ENCODE assay signal across 1 cellular context in genomic region chr3:50350527-50351317, GRCh38.
TF ChIP-seq lines count a peak whose summit lies in the region.

TSS of gene CYB561D2 (plus strand) at chr3:50350862. CDS start at chr3:50351434, 572 bp downstream.
TSS of gene NPRL2 (minus strand) at chr3:50350775. CDS start at chr3:50350652, 123 bp downstream.

TF ChIP-seq in K562, 482 proteins besides CTCF, POLR2A, EP300 and RAD21 (continued from another document):
- TF ChIP-seq MCM3 (IDR thresholded peaks at IDR 0.05): no peak
- TF ChIP-seq ZNF311 (CRISPR knock-in tag; IDR thresholded peaks at IDR 0.05): no peak
- TF ChIP-seq PHF21A (IDR thresholded peaks at IDR 0.05; ENCODE audit: borderline replicate concordance, low read depth): no peak
- TF ChIP-seq HOXB6 (CRISPR knock-in tag; IDR thresholded peaks at IDR 0.05; ENCODE audit: borderline replicate concordance): no peak
- no peak for TF ChIP-seq BCOR (IDR thresholded peaks at IDR 0.05)
- peak; percentile 14 to 27; a peak in 1 of 4 replicates for TF ChIP-seq FOXK2 (conservative IDR thresholded peaks at IDR 0.05 in 1 of 2, IDR thresholded peaks at IDR 0.05 in 1 of 2; ENCODE audit: low read depth in 2 of 2)
- TF ChIP-seq RBM15 (IDR thresholded peaks at IDR 0.05; ENCODE audit: insufficient read depth, low read length): no peak
- TF ChIP-seq ETV5 (CRISPR knock-in tag; IDR thresholded peaks at IDR 0.05; ENCODE audit: low read depth): peak; percentile 59; the same call in 1 of the 2 replicates
- TF ChIP-seq CUX1 (CRISPR knock-in tag; IDR thresholded peaks at IDR 0.05): no peak
- no peak for TF ChIP-seq GTF3C2 (IDR thresholded peaks at IDR 0.05; ENCODE audit: borderline replicate concordance, extremely low read depth, insufficient read length)
- TF ChIP-seq NBN (IDR thresholded peaks at IDR 0.05; ENCODE audit: low read depth): no peak
- no peak for TF ChIP-seq MED1 (CRISPR knock-in tag; IDR thresholded peaks at IDR 0.05; ENCODE audit: borderline replicate concordance)
- no peak for TF ChIP-seq ILK (tag; IDR thresholded peaks at IDR 0.05; ENCODE audit: borderline replicate concordance, low read depth)
- no peak for TF ChIP-seq EWSR1 (IDR thresholded peaks at IDR 0.05; ENCODE audit: borderline replicate concordance, low read depth, partially characterized antibody)
- TF ChIP-seq MTA1 (IDR thresholded peaks at IDR 0.05; ENCODE audit: borderline replicate concordance): peak; percentile 91
- no peak; the same call in 1 of the 2 replicates for TF ChIP-seq HDAC8 (tag; IDR thresholded peaks at IDR 0.05)
- TF ChIP-seq NCOA6 (IDR thresholded peaks at IDR 0.05): no peak
- no peak for TF ChIP-seq HEY1 (CRISPR knock-in tag; IDR thresholded peaks at IDR 0.05; ENCODE audit: borderline replicate concordance)
- no peak for TF ChIP-seq NFATC3 (IDR thresholded peaks at IDR 0.05)
- TF ChIP-seq ZNF57 (CRISPR knock-in tag; IDR thresholded peaks at IDR 0.05): no peak
- TF ChIP-seq L3MBTL2 (IDR thresholded peaks at IDR 0.05): peak; percentile 91
- TF ChIP-seq SMC3 (conservative IDR thresholded peaks at IDR 0.05; ENCODE audit: insufficient read depth, low read depth, low read length): no peak
- TF ChIP-seq ZBTB2 (IDR thresholded peaks at IDR 0.05): peak; percentile 67; the same call in 1 of the 2 replicates
- peak; percentile 23; the same call in 1 of the 2 replicates for TF ChIP-seq ZNF324 (CRISPR knock-in tag; IDR thresholded peaks at IDR 0.05)
- peak; percentile 63 for TF ChIP-seq SIN3B (IDR thresholded peaks at IDR 0.05; ENCODE audit: low read depth)
- no peak for TF ChIP-seq XRCC5 (IDR thresholded peaks at IDR 0.05; ENCODE audit: low read depth, low read length)
- TF ChIP-seq TAF15 (IDR thresholded peaks at IDR 0.05; ENCODE audit: low read depth, low read length): no peak
- TF ChIP-seq MEF2D (tag; conservative IDR thresholded peaks at IDR 0.05; ENCODE audit: low read depth): 0 out of 2 replicates have a peak, but pooled peaks have one; percentile 34
- no peak for TF ChIP-seq ZNF217 (CRISPR knock-in tag; IDR thresholded peaks at IDR 0.05)
- no peak for TF ChIP-seq ZBTB8A (IDR thresholded peaks at IDR 0.05; ENCODE audit: partially characterized antibody)
- no peak for TF ChIP-seq CAMTA2 (CRISPR knock-in tag; conservative IDR thresholded peaks at IDR 0.05)
- no peak for TF ChIP-seq MBD1 (CRISPR knock-in tag; IDR thresholded peaks at IDR 0.05)
- TF ChIP-seq THAP7 (CRISPR knock-in tag; IDR thresholded peaks at IDR 0.05): no peak
- no peak for TF ChIP-seq NR4A1 (CRISPR knock-in tag; IDR thresholded peaks at IDR 0.05)
- TF ChIP-seq NR4A1 (tag; IDR thresholded peaks at IDR 0.05): no peak
- TF ChIP-seq ZNF512 (tag; IDR thresholded peaks at IDR 0.05): no peak
- TF ChIP-seq ZNF184 (CRISPR knock-in tag; IDR thresholded peaks at IDR 0.05): no peak
TF ChIP-seq in K562: peak in this region for 117.
